In genomic region chr1:61254629-61255323, GRCh38 we compare ENCODE assay signal across 8 cellular contexts.
DNase-seq lines count a peak whose midpoint lies in the region; ATAC-seq and TF ChIP-seq lines count a peak whose summit lies in the region.

No MANE protein-coding gene starts in this region.

- intact Hi-C loops in Right ventricle myocardium superior (cut with DNase I) = no loop called here

- CTCF ChIA-PET in HEK293 (lab: Yijun Ruan, JAX) = interaction anchor here (0.6 to 0.7 kb wide), 4 partner anchors 10 to 69 kb away, joined by 3 to 4 read pairs (median 4); no protein-coding TSS in a partner anchor

- no peaks in the 10 kb centered on the region for H3K36me3 Mint-ChIP-seq in activated T-helper 17 cell treated with anti-CD3 and anti-CD28 coated beads, Interleukin-2, amount 50 U/mL, for 72 hours (ENCODE audit: low read depth)

- H3K4me1 ChIP-seq in HEK293 (ENCODE audit: control insufficient read depth, insufficient read depth, low read length) = peaks cover 39% of the 10 kb centered on the region

- H3K4me3 ChIP-seq in HEK293 (ENCODE audit: low read depth, low read length) (no peak overlapping the region), skin epidermis (peak overlapping the region in 6 of 7 experiments; percentile 2 to 28 (median 6)), WERI-Rb-1 (ENCODE audit: low read depth, low read length) (no peak overlapping the region)

- POLR2A ChIA-PET in HEK293 (lab: Yijun Ruan, JAX) = no interaction called here

- peak overlapping the region; percentile 51 for H3K27ac ChIP-seq in HEK293 (ENCODE audit: extremely low read depth, low read depth, low read length)
- peak overlapping the region in 18 of 21 experiments; percentile 3 to 81 (median 58) for H3K27ac ChIP-seq in skin epidermis
- no peak overlapping the region for H3K27ac ChIP-seq in WERI-Rb-1

- DNase-seq in Right ventricle myocardium superior = no peak
- DNase-seq in stimulated activated CD4-positive, alpha-beta T cell treated with anti-CD3 and anti-CD28 coated beads, Interleukin-1b, Interleukin-23, amount 100 ng/mL, for 48 hours = no peak
- no peak for DNase-seq in WERI-Rb-1
- DNase-seq in 8988T = no peak
- no peak for DNase-seq in cortex of kidney (lab: John Stamatoyannopoulos, UW)

- no peak for TF ChIP-seq CTCF in HEK293 (tag by site-specific recombination; IDR thresholded peaks at IDR 0.05)
- TF ChIP-seq CTCF in WERI-Rb-1 (IDR thresholded peaks at IDR 0.05; ENCODE audit: low read depth, low read length) = no peak

- H3K27ac Mint-ChIP-seq in activated T-helper 17 cell treated with anti-CD3 and anti-CD28 coated beads, Interleukin-2, amount 50 U/mL, for 72 hours = peak overlapping the region; percentile 23

- H3K4me3 Mint-ChIP-seq in activated T-helper 17 cell treated with anti-CD3 and anti-CD28 coated beads, Interleukin-2, amount 50 U/mL, for 72 hours = peak overlapping the region; percentile 47

- no peaks in the 10 kb centered on the region for H3K27me3 ChIP-seq in WERI-Rb-1 (ENCODE audit: insufficient read depth, low read depth, severe bottlenecking)

- no peaks in the 10 kb centered on the region for H3K36me3 ChIP-seq in HEK293 (ENCODE audit: control insufficient read depth in 2 of 2, insufficient read depth in 1 of 2, low read length in 2 of 2)
- no peaks in the 10 kb centered on the region for H3K36me3 ChIP-seq in WERI-Rb-1

- H3K27me3 Mint-ChIP-seq in activated T-helper 17 cell treated with anti-CD3 and anti-CD28 coated beads, Interleukin-2, amount 50 U/mL, for 72 hours = no peaks in the 10 kb centered on the region

- no peak for ATAC-seq in activated T-helper 17 cell treated with anti-CD3 and anti-CD28 coated beads, Interleukin-2, amount 50 U/mL, for 72 hours (replicated peaks)
- peak; percentile 69 for ATAC-seq in Right ventricle myocardium superior (ENCODE audit: poor library complexity)

- peaks cover 12% of the 10 kb centered on the region for H3K4me1 Mint-ChIP-seq in activated T-helper 17 cell treated with anti-CD3 and anti-CD28 coated beads, Interleukin-2, amount 50 U/mL, for 72 hours

- H3K9me3 Mint-ChIP-seq in activated T-helper 17 cell treated with anti-CD3 and anti-CD28 coated beads, Interleukin-2, amount 50 U/mL, for 72 hours = no peaks in the 10 kb centered on the region

- H3K9me3 ChIP-seq in HEK293 (ENCODE audit: control insufficient read depth, insufficient read depth, low read depth, low read length) (no peaks in the 10 kb centered on the region), WERI-Rb-1 (ENCODE audit: severe bottlenecking) (no peaks in the 10 kb centered on the region)

TF ChIP-seq in HEK293, 187 proteins besides CTCF, POLR2A, EP300 and RAD21 (continues in another document):
- TF ChIP-seq ZNF791 (tag by site-specific recombination; IDR thresholded peaks at IDR 0.05) = no peak
- no peak for TF ChIP-seq ZNF239 (tag by site-specific recombination; IDR thresholded peaks at IDR 0.05)
- no peak for TF ChIP-seq ZBTB44 (tag by site-specific recombination; IDR thresholded peaks at IDR 0.05)
- no peak for TF ChIP-seq ZNF354C (tag by site-specific recombination; IDR thresholded peaks at IDR 0.05; ENCODE audit: borderline replicate concordance, low read depth)
- TF ChIP-seq SCRT2 (tag by site-specific recombination; IDR thresholded peaks at IDR 0.05) = no peak
- TF ChIP-seq KLF16 (tag by site-specific recombination; IDR thresholded peaks at IDR 0.05) = no peak
- no peak for TF ChIP-seq ZNF133 (tag by site-specific recombination; IDR thresholded peaks at IDR 0.05)
- no peak for TF ChIP-seq ZNF555 (tag by site-specific recombination; conservative IDR thresholded peaks at IDR 0.05)
- no peak for TF ChIP-seq ZNF335 (tag by site-specific recombination; conservative IDR thresholded peaks at IDR 0.05)
- TF ChIP-seq BCL11A (tag by site-specific recombination; IDR thresholded peaks at IDR 0.05; ENCODE audit: low read depth) = no peak
- TF ChIP-seq ZNF677 (tag by site-specific recombination; IDR thresholded peaks at IDR 0.05) = no peak
- TF ChIP-seq REST (tag by site-specific recombination; IDR thresholded peaks at IDR 0.05) = no peak
- TF ChIP-seq ZNF785 (tag by site-specific recombination; IDR thresholded peaks at IDR 0.05) = no peak
- TF ChIP-seq ZNF274 (IDR thresholded peaks at IDR 0.05; ENCODE audit: low read length) = no peak
- TF ChIP-seq ZNF274 (tag by site-specific recombination; IDR thresholded peaks at IDR 0.05; ENCODE audit: borderline replicate concordance) = no peak
- no peak for TF ChIP-seq MYNN (tag by site-specific recombination; IDR thresholded peaks at IDR 0.05; ENCODE audit: borderline replicate concordance)
- no peak for TF ChIP-seq REPIN1 (tag by site-specific recombination; IDR thresholded peaks at IDR 0.05; ENCODE audit: low read depth)
- TF ChIP-seq ZNF571 (tag by site-specific recombination; IDR thresholded peaks at IDR 0.05) = no peak
- no peak for TF ChIP-seq ZNF514 (tag by site-specific recombination; IDR thresholded peaks at IDR 0.05)
- TF ChIP-seq ZNF114 (tag by site-specific recombination; IDR thresholded peaks at IDR 0.05) = no peak
- TF ChIP-seq ZNF48 (tag by site-specific recombination; IDR thresholded peaks at IDR 0.05) = no peak
- no peak for TF ChIP-seq ZFP69B (tag by site-specific recombination; IDR thresholded peaks at IDR 0.05)
- TF ChIP-seq ZNF558 (tag by site-specific recombination; IDR thresholded peaks at IDR 0.05) = no peak
- no peak for TF ChIP-seq ZNF184 (tag by site-specific recombination; IDR thresholded peaks at IDR 0.05)
- no peak for TF ChIP-seq ZNF366 (tag by site-specific recombination; conservative IDR thresholded peaks at IDR 0.05)
- TF ChIP-seq ZNF692 (tag by site-specific recombination; IDR thresholded peaks at IDR 0.05) = 0 out of 2 replicates have a peak, but pooled peaks have one; percentile 8
- no peak for TF ChIP-seq KLF7 (tag by site-specific recombination; IDR thresholded peaks at IDR 0.05; ENCODE audit: borderline replicate concordance)
- TF ChIP-seq SP2 (tag by site-specific recombination; IDR thresholded peaks at IDR 0.05) = no peak
- TF ChIP-seq ZNF629 (tag by site-specific recombination; IDR thresholded peaks at IDR 0.05) = no peak
- no peak for TF ChIP-seq ZNF473 (tag by site-specific recombination; IDR thresholded peaks at IDR 0.05)

Comparison
In these comparisons a context has a peak if more than half of its experiments do, and no peak if none do; other contexts are left out.
1. H3K4me3 ChIP-seq: peak in skin epidermis (6 of 7); none in HEK293 (single experiment) and WERI-Rb-1 (single experiment).